Comparison of ENCODE assay signal across 26 cellular contexts in genomic region chr10:1090696-1091095, GRCh38.
"Had no signal": no experiment of that assay in that cellular context is flagged by ENCODE, and none has a peak within 500 bp of the region (broad histone marks: within the 10 kb centered on the region; RNA-seq: fewer than 3 reads in every experiment).

No MANE protein-coding gene starts in this region.

- H3K4me3 Mint-ChIP-seq: immature natural killer cell; mesothelial cell of epicardium; naive B cell; natural killer cell; stimulated activated effector memory CD8-positive, alpha-beta T cell treated with anti-CD3 and anti-CD28 coated beads, Interleukin-12 subunit alpha, Interleukin-12 subunit beta, amount 100 ng/mL, for 72 hours; stimulated activated naive CD8-positive, alpha-beta T cell treated with anti-CD3 and anti-CD28 coated beads, Interleukin-15, Interleukin-2, amounts not matched to agents 100 ng/mL and 50 ng/mL, for 24 hours had no signal

- H3K27ac ChIP-seq: left ventricle myocardium inferior, neutrophil, ovary, skin epidermis, spleen, suprapubic skin, thoracic aorta, tibial artery, upper lobe of right lung had no signal

- H3K4me1 ChIP-seq: suprapubic skin, tibial artery, upper lobe of right lung had no signal

- H3K9me3 Mint-ChIP-seq: immature natural killer cell; mesothelial cell of epicardium; naive B cell; natural killer cell; stimulated activated effector memory CD8-positive, alpha-beta T cell treated with anti-CD3 and anti-CD28 coated beads, Interleukin-12 subunit alpha, Interleukin-12 subunit beta, amount 100 ng/mL, for 72 hours; stimulated activated naive CD8-positive, alpha-beta T cell treated with anti-CD3 and anti-CD28 coated beads, Interleukin-15, Interleukin-2, amounts not matched to agents 100 ng/mL and 50 ng/mL, for 24 hours had no signal

- H3K9me3 ChIP-seq: left ventricle myocardium inferior, neutrophil, ovary, spleen, suprapubic skin, thoracic aorta, tibial artery, upper lobe of right lung had no signal

- H3K27ac Mint-ChIP-seq: mesothelial cell of epicardium; naive B cell; progenitor cell of endocrine pancreas; stimulated activated effector memory CD8-positive, alpha-beta T cell treated with anti-CD3 and anti-CD28 coated beads, Interleukin-12 subunit alpha, Interleukin-12 subunit beta, amount 100 ng/mL, for 72 hours had no signal

- DNase-seq: hypothalamus; immature natural killer cell; kidney; left ventricle myocardium inferior; mesendoderm; naive B cell; natural killer cell; occipital lobe; ovary; right cardiac atrium; spleen; stimulated activated CD4-positive, alpha-beta T cell treated with anti-CD3 and anti-CD28 coated beads, Interleukin-4, amount 100 ng/mL, for 24 hours; stimulated activated naive CD4-positive, alpha-beta T cell; tibial artery; trophoblast cell; upper lobe of right lung had no signal

- ATAC-seq: natural killer cell; right cardiac atrium; sciatic nerve; stimulated activated effector memory CD8-positive, alpha-beta T cell treated with anti-CD3 and anti-CD28 coated beads, Interleukin-12 subunit alpha, Interleukin-12 subunit beta, amount 100 ng/mL, for 72 hours; upper lobe of right lung had no signal

- H3K27me3 ChIP-seq: neutrophil, ovary, spleen, suprapubic skin, tibial artery, upper lobe of right lung had no signal

- H3K36me3 Mint-ChIP-seq: stimulated activated effector memory CD8-positive, alpha-beta T cell treated with anti-CD3 and anti-CD28 coated beads, Interleukin-12 subunit alpha, Interleukin-12 subunit beta, amount 100 ng/mL, for 72 hours had no signal

- H3K36me3 ChIP-seq: ovary had no signal

- H3K4me1 Mint-ChIP-seq: mesothelial cell of epicardium had no signal

- H3K4me3 ChIP-seq: left ventricle myocardium inferior, lung, ovary, skin epidermis, spleen, suprapubic skin, thoracic aorta, tibial artery, upper lobe of right lung had no signal

- H3K27me3 Mint-ChIP-seq: naive B cell; progenitor cell of endocrine pancreas; stimulated activated naive CD8-positive, alpha-beta T cell treated with anti-CD3 and anti-CD28 coated beads, Interleukin-15, Interleukin-2, amounts not matched to agents 100 ng/mL and 50 ng/mL, for 24 hours had no signal
